In the genomic region with DNA sequence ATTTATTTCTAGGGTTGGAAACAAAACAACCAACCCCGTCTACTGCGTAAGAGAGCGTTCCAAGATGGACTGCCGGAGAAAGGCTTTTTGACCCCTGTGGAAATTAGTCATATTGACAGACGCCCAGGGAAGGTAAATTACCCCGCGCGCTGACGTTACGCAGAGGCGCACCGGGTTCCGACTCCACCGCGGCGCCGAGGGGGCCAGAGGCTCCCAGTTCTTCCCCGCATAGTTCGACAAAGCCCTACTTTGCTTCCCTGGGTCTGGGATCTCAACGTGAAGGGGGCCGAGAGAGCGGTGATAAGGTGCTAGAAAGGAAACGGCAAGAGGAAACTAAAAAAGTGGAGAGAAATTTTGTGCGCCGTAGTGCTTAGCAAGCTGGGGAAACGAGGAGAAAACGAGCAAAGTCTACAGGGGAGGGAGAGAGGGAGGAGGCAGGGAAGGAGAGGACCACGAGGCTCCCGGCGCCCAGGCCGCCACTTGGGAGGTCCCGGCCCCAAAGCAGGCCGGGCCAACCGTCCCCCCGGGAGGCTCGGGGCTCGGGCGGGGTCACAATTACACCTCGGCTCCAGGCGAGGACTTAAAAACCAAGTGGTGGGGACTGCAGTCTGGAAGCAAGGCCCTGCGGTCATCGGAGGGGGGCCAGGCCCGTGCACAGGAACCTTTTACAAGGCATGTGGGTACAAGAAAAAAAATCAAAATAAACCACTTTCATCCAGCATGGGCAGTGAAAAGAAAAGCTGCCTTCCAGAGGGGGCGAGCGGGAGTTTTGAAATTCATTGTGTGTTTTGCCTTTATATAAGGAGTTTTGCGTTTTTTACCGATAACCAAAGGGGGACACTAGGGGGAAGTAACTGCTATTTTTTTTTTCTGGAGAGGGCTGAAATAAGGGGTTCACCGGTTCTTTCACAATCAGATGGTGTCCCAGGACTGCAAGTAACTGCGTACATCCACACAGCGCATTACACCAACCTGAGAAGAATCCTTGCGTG, we compare ENCODE assay signal across 14 cellular contexts. TPM values are rescaled to one million over a fixed set of nuclear protein-coding genes. Genes with fewer than 3 reads are reported as not detected.
DNase-seq lines count a peak whose midpoint lies in the region; ATAC-seq and TF ChIP-seq lines count a peak whose summit lies in the region.
"Had no signal": no experiment of that assay in that cellular context is flagged by ENCODE, and none has a peak within 500 bp of the region (broad histone marks: within the 10 kb centered on the region; RNA-seq: fewer than 3 reads in every experiment).

No MANE protein-coding gene starts in this region.

- H3K9me3 ChIP-seq in mucosa of descending colon (no peaks in the 10 kb centered on the region), spleen (no peaks in the 10 kb centered on the region)
- H3K9me3 ChIP-seq: body of pancreas, SJCRH30 had no signal

- peaks cover 18% of the 10 kb centered on the region for H3K4me1 Mint-ChIP-seq in activated T-cell treated with anti-CD3 and anti-CD28 coated beads, Interleukin-2, amount 50 U/mL, for 72 hours (ENCODE audit: low read depth)
- peaks cover 16% of the 10 kb centered on the region for H3K4me1 Mint-ChIP-seq in activated T-cell treated with anti-CD3 and anti-CD28 coated beads, Interleukin-2, amount 50 U/mL, for 24 hours (ENCODE audit: low read depth)
- H3K4me1 Mint-ChIP-seq in type B pancreatic cell (ENCODE audit: unreplicated experiment), result peaks cover 33% of the 10 kb centered on the region

- peaks cover 4 to 6% of the 10 kb centered on the region in 2 donors for H3K36me3 Mint-ChIP-seq in activated T-cell treated with anti-CD3 and anti-CD28 coated beads, Interleukin-2, amount 50 U/mL, for 72 hours (ENCODE audit: insufficient read depth in 2 of 2)
- no peaks in the 10 kb centered on the region for H3K36me3 Mint-ChIP-seq in activated T-cell treated with anti-CD3 and anti-CD28 coated beads, Interleukin-2, amount 50 U/mL, for 24 hours (ENCODE audit: low read depth)
- peaks cover 8% of the 10 kb centered on the region for H3K36me3 Mint-ChIP-seq in type B pancreatic cell

- DNase-seq in activated T-cell treated with anti-CD3 and anti-CD28 coated beads, Interleukin-2, amount 50 U/mL, for 72 hours, result no peak
- DNase-seq in activated T-cell treated with anti-CD3 and anti-CD28 coated beads, Interleukin-2, amount 50 U/mL, for 24 hours, result no peak
- DNase-seq in fibroblast of the aortic adventitia (ENCODE audit: low read depth), result peak; percentile 74
- no peak for DNase-seq in mucosa of descending colon
- DNase-seq in type B pancreatic cell (ENCODE audit: extremely low spot score, unreplicated experiment), result no peak
- DNase-seq in spleen, result no peak
- DNase-seq in SKM-1 (lab: John Stamatoyannopoulos, UW; ENCODE audit: unreplicated experiment), result no peak
- DNase-seq: ACHN, body of pancreas, HCEC 1CT, SJCRH30 had no signal

- H3K4me3 ChIP-seq in fibroblast of the aortic adventitia (ENCODE audit: low read depth, low read length) (peak overlapping the region; percentile 13), mucosa of descending colon (no peak overlapping the region), spleen (peak overlapping the region in 1 of 8 donors; percentile 33)
- H3K4me3 ChIP-seq: body of pancreas, SJCRH30 had no signal

- no peak for ATAC-seq in activated T-cell treated with anti-CD3 and anti-CD28 coated beads, Interleukin-2, amount 50 U/mL, for 72 hours (replicated peaks in 1 of 2)
- peak; percentile 23 for ATAC-seq in mucosa of descending colon
- no peak for ATAC-seq in activated CD4-positive, CD25-positive, alpha-beta regulatory T cell treated with anti-CD3 and anti-CD28 coated beads, Interleukin-2, amount 50 U/mL, for 24 hours
- ATAC-seq: body of pancreas had no signal

- H3K27me3 Mint-ChIP-seq in activated T-cell treated with anti-CD3 and anti-CD28 coated beads, Interleukin-2, amount 50 U/mL, for 72 hours (ENCODE audit: low read depth), result peaks cover 92% of the 10 kb centered on the region
- H3K27me3 Mint-ChIP-seq in activated T-cell treated with anti-CD3 and anti-CD28 coated beads, Interleukin-2, amount 50 U/mL, for 24 hours, result peaks cover 98% of the 10 kb centered on the region
- peaks cover 97% of the 10 kb centered on the region for H3K27me3 Mint-ChIP-seq in type B pancreatic cell

- H3K36me3 ChIP-seq in mucosa of descending colon (ENCODE audit: low read depth) (no peaks in the 10 kb centered on the region), spleen (no peaks in the 10 kb centered on the region)
- H3K36me3 ChIP-seq: SJCRH30 had no signal

- TF ChIP-seq CTCF in fibroblast of the aortic adventitia (IDR thresholded peaks at IDR 0.05; ENCODE audit: insufficient read depth, low read length) (no peak), mucosa of descending colon (IDR thresholded peaks at IDR 0.05) (no peak), type B pancreatic cell (conservative IDR thresholded peaks at IDR 0.05) (peak; percentile 15), spleen (IDR thresholded peaks at IDR 0.05 in 8 of 11, conservative IDR thresholded peaks at IDR 0.05 in 3 of 11) (no peak)

- peak overlapping the region in 4 of 8 donors; percentile 15 to 65 (median 38) for H3K27ac ChIP-seq in spleen
- H3K27ac ChIP-seq: SJCRH30 had no signal

- TF ChIP-seq POLR2A in spleen (IDR thresholded peaks at IDR 0.05), result no peak

- peaks cover 14% of the 10 kb centered on the region for H3K4me1 ChIP-seq in mucosa of descending colon (ENCODE audit: low read depth)
- peaks cover 0 to 40% (median 26%) of the 10 kb centered on the region in 6 donors for H3K4me1 ChIP-seq in spleen
- H3K4me1 ChIP-seq: SJCRH30 had no signal

- intact Hi-C loops in mucosa of descending colon (cut with DNase I, micrococcal nuclease) (no loop called here), spleen (cut with DNase I; ENCODE audit: low total_unique reads) (no loop called here)

- peak overlapping the region; percentile 69 to 80 for H3K4me3 Mint-ChIP-seq in activated T-cell treated with anti-CD3 and anti-CD28 coated beads, Interleukin-2, amount 50 U/mL, for 72 hours
- no peak overlapping the region for H3K4me3 Mint-ChIP-seq in activated T-cell treated with anti-CD3 and anti-CD28 coated beads, Interleukin-2, amount 50 U/mL, for 24 hours
- H3K4me3 Mint-ChIP-seq in type B pancreatic cell, result peak overlapping the region; percentile 91
- H3K4me3 Mint-ChIP-seq: stimulated activated naive CD8-positive, alpha-beta T cell treated with anti-CD3 and anti-CD28 coated beads, Interleukin-15, Interleukin-2, amounts not matched to agents 100 ng/mL and 50 ng/mL, for 24 hours had no signal

- peaks cover 15 to 100% (median 86%) of the 10 kb centered on the region in 7 donors for H3K27me3 ChIP-seq in spleen (replicated peaks in 1 of 7)
- H3K27me3 ChIP-seq: SJCRH30 had no signal

- WGBS in spleen, 5 donors, result 12 to 24% (median 16%) methylated on average over 51 of the region's 51 CpGs

- peaks cover 0 to 2% of the 10 kb centered on the region in 2 donors for H3K9me3 Mint-ChIP-seq in activated T-cell treated with anti-CD3 and anti-CD28 coated beads, Interleukin-2, amount 50 U/mL, for 72 hours
- H3K9me3 Mint-ChIP-seq in activated T-cell treated with anti-CD3 and anti-CD28 coated beads, Interleukin-2, amount 50 U/mL, for 24 hours, result no peaks in the 10 kb centered on the region
- no peaks in the 10 kb centered on the region for H3K9me3 Mint-ChIP-seq in type B pancreatic cell

- H3K27ac Mint-ChIP-seq in activated T-cell treated with anti-CD3 and anti-CD28 coated beads, Interleukin-2, amount 50 U/mL, for 72 hours, result peak overlapping the region; percentile 35
- no peak overlapping the region for H3K27ac Mint-ChIP-seq in activated T-cell treated with anti-CD3 and anti-CD28 coated beads, Interleukin-2, amount 50 U/mL, for 24 hours
- peak overlapping the region; percentile 97 for H3K27ac Mint-ChIP-seq in type B pancreatic cell
- H3K27ac Mint-ChIP-seq: stimulated activated naive CD8-positive, alpha-beta T cell treated with anti-CD3 and anti-CD28 coated beads, Interleukin-15, Interleukin-2, amounts not matched to agents 100 ng/mL and 50 ng/mL, for 24 hours had no signal

RNA-seq across cellular contexts. Expression of a gene that starts 13.1 kb away (rescaled TPM):
- total RNA-seq in activated T-cell treated with anti-CD3 and anti-CD28 coated beads, Interleukin-2, amount 50 U/mL, for 72 hours, result not detected
- total RNA-seq in fibroblast of the aortic adventitia (ENCODE audit: low replicate concordance), result 31.3 TPM in 2 replicates
- 100 to 1,000 TPM in 1 of 3 donors, 10 to 100 TPM in 1, 1 to 10 TPM in 1; 3.3 to 175 (median 11.8) TPM for total RNA-seq in mucosa of descending colon
- 8.3 and 40.3 TPM in 2 replicates for total RNA-seq in type B pancreatic cell (ENCODE audit: low replicate concordance)
- total RNA-seq in spleen, result 1 to 10 TPM in 5 of 7 donors, under 1 TPM in 2; 0.80 to 6.3 (median 1.5) TPM
- 1 to 10 TPM in 2 of 3 donors, under 1 TPM in 1; 0.93 to 3.8 (median 2.4) TPM for polyA plus RNA-seq in spleen
- total RNA-seq: NCI-H460 had no signal
